26 cellular contexts compared by ENCODE assay signal in the genomic region with DNA sequence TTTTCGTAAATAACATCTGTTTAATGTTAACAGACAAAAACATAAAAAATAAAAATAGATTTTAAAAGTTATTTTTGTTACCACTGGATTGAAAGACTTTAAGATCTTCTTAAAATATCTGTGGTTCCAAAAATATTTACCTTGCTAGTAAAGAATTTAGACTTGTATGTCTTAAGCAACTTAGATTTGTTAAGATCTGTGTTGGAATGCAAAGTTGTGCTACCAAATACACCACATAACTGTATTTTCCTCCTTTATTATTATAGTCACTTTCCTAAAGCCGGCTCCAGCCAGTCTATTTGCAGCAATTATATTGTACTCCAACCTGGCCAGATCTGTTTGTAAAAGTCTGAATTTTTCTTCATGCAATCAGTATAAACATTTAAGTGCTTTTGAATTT.
"Had no signal": no experiment of that assay in that cellular context is flagged by ENCODE, and none has a peak within 500 bp of the region (broad histone marks: within the 10 kb centered on the region; RNA-seq: fewer than 3 reads in every experiment).

No MANE protein-coding gene starts in this region.

- DNase-seq: activated CD4-positive, alpha-beta T cell treated with anti-CD3 and anti-CD28 coated beads, Interleukin-2, amount 50 U/mL, for 4 hours; activated CD8-positive, alpha-beta memory T cell treated with anti-CD3 and anti-CD28 coated beads for 24 hours; activated CD8-positive, alpha-beta memory T cell treated with anti-CD3 and anti-CD28 coated beads, Interleukin-2, amount 50 U/mL, for 4 hours; activated T-cell treated with anti-CD3 and anti-CD28 coated beads, Interleukin-2, amount 50 U/mL, for 24 hours; adrenal gland; cortex of kidney; foreskin keratinocyte; hippocampal formation; left ventricle myocardium superior; mammary epithelial cell; naive thymus-derived CD8-positive, alpha-beta T cell; ovary; psoas muscle; right cardiac atrium; stimulated activated CD4-positive, alpha-beta T cell treated with anti-CD3 and anti-CD28 coated beads, Interleukin-1b, Interleukin-23, amount 100 ng/mL, for 48 hours; stomach; T1000; transverse colon; uterus had no signal

- H3K4me1 ChIP-seq: adrenal gland, breast epithelium, foreskin keratinocyte, psoas muscle, stomach, suprapubic skin, uterus had no signal

- H3K9me3 ChIP-seq: breast epithelium, ovary, psoas muscle, stomach, suprapubic skin, transverse colon, uterus had no signal

- H3K4me1 Mint-ChIP-seq: activated T-helper 17 cell treated with anti-CD3 and anti-CD28 coated beads, Interleukin-2, amount 50 U/mL, for 72 hours; naive thymus-derived CD8-positive, alpha-beta T cell had no signal

- H3K36me3 ChIP-seq: adrenal gland, ovary, stomach, suprapubic skin, transverse colon, uterus had no signal

- H3K27me3 ChIP-seq: adrenal gland, breast epithelium, foreskin keratinocyte, ovary, stomach, suprapubic skin, transverse colon, uterus had no signal

- H3K4me3 Mint-ChIP-seq: activated T-cell treated with anti-CD3 and anti-CD28 coated beads, Interleukin-2, amount 50 U/mL, for 24 hours; activated T-helper 17 cell treated with anti-CD3 and anti-CD28 coated beads, Interleukin-2, amount 50 U/mL, for 72 hours; mesothelial cell of epicardium; naive thymus-derived CD8-positive, alpha-beta T cell; T-helper 1 cell treated with Interleukin-12 subunit alpha and Interleukin-12 subunit beta and Interleukin-4 antibody, amounts not matched to agents 30 μg/mL and 1 μg/mL, for 36 hours; WTC11 had no signal

- ATAC-seq: activated naive CD4-positive, alpha-beta T cell treated with anti-CD3 and anti-CD28 coated beads, Interleukin-2, amount 50 U/mL, for 72 hours; activated T-helper 17 cell treated with anti-CD3 and anti-CD28 coated beads, Interleukin-2, amount 50 U/mL, for 72 hours; foreskin keratinocyte; left ventricle myocardium superior; naive thymus-derived CD8-positive, alpha-beta T cell; psoas muscle; right cardiac atrium; WTC11 had no signal

- H3K27ac ChIP-seq: adrenal gland, breast epithelium, foreskin keratinocyte, ovary, psoas muscle, stomach, suprapubic skin, transverse colon, uterus had no signal

- H3K4me3 ChIP-seq: adrenal gland, breast epithelium, ovary, psoas muscle, stomach, suprapubic skin, transverse colon, uterus had no signal

- H3K9me3 Mint-ChIP-seq: activated naive CD4-positive, alpha-beta T cell treated with anti-CD3 and anti-CD28 coated beads, Interleukin-2, amount 50 U/mL, for 72 hours; activated T-cell treated with anti-CD3 and anti-CD28 coated beads, Interleukin-2, amount 50 U/mL, for 24 hours; activated T-helper 17 cell treated with anti-CD3 and anti-CD28 coated beads, Interleukin-2, amount 50 U/mL, for 72 hours; naive thymus-derived CD8-positive, alpha-beta T cell; T-helper 1 cell treated with Interleukin-12 subunit alpha and Interleukin-12 subunit beta and Interleukin-4 antibody, amounts not matched to agents 30 μg/mL and 1 μg/mL, for 36 hours; WTC11 had no signal

- H3K27ac Mint-ChIP-seq: activated naive CD4-positive, alpha-beta T cell treated with anti-CD3 and anti-CD28 coated beads, Interleukin-2, amount 50 U/mL, for 72 hours; activated T-cell treated with anti-CD3 and anti-CD28 coated beads, Interleukin-2, amount 50 U/mL, for 24 hours; activated T-helper 17 cell treated with anti-CD3 and anti-CD28 coated beads, Interleukin-2, amount 50 U/mL, for 72 hours; naive thymus-derived CD8-positive, alpha-beta T cell; T-helper 1 cell treated with Interleukin-12 subunit alpha and Interleukin-12 subunit beta and Interleukin-4 antibody, amounts not matched to agents 30 μg/mL and 1 μg/mL, for 36 hours; WTC11 had no signal

- H3K36me3 Mint-ChIP-seq: activated naive CD4-positive, alpha-beta T cell treated with anti-CD3 and anti-CD28 coated beads, Interleukin-2, amount 50 U/mL, for 72 hours; naive thymus-derived CD8-positive, alpha-beta T cell; WTC11 had no signal
